ENCODE assay signal across 25 cellular contexts in genomic region chr3:53489401-53490130, GRCh38. TPM values are rescaled to one million over a fixed set of nuclear protein-coding genes. Genes with fewer than 3 reads are reported as not detected.
"Had no signal": no experiment of that assay in that cellular context is flagged by ENCODE, and none has a peak within 500 bp of the region (broad histone marks: within the 10 kb centered on the region; RNA-seq: fewer than 3 reads in every experiment).

No MANE protein-coding gene starts in this region.

- H3K36me3 ChIP-seq: heart left ventricle, spleen, upper lobe of right lung had no signal

- H3K4me3 Mint-ChIP-seq: activated B cell treated with CpG ODN at 0.5 μM for 24 hours; activated CD4-positive, alpha-beta T cell treated with anti-CD3 and anti-CD28 coated beads for 36 hours; activated naive CD8-positive, alpha-beta T cell treated with anti-CD3 and anti-CD28 coated beads for 36 hours; activated T-cell treated with anti-CD3 and anti-CD28 coated beads, Interleukin-2, amount 50 U/mL, for 24 hours; activated T-helper 17 cell treated with anti-CD3 and anti-CD28 coated beads, Interleukin-2, amount 50 U/mL, for 72 hours; central memory CD8-positive, alpha-beta T cell; memory B cell; natural killer cell treated with Interleukin-12 subunit alpha and Interleukin-12 subunit beta and Interleukin-15 and Interleukin-18, amount 100 ng/mL, for 72 hours had no signal

- DNase-seq: activated B cell treated with CpG ODN at 0.5 μM for 24 hours; activated CD4-positive, alpha-beta T cell treated with anti-CD3 and anti-CD28 coated beads for 36 hours; activated CD4-positive, alpha-beta T cell treated with anti-CD3 and anti-CD28 coated beads, Interleukin-2, amount 50 U/mL, for 4 hours; activated CD8-positive, alpha-beta memory T cell treated with anti-CD3 and anti-CD28 coated beads for 24 hours; activated CD8-positive, alpha-beta memory T cell treated with anti-CD3 and anti-CD28 coated beads, Interleukin-2, amount 50 U/mL, for 4 hours; activated naive CD8-positive, alpha-beta T cell treated with anti-CD3 and anti-CD28 coated beads for 36 hours; activated T-cell treated with anti-CD3 and anti-CD28 coated beads, Interleukin-2, amount 50 U/mL, for 24 hours; heart left ventricle; islet precursor cell; left cardiac atrium; occipital lobe; posterior cingulate gyrus; retina; spleen; stimulated activated CD4-positive, alpha-beta T cell treated with anti-CD3 and anti-CD28 coated beads, Interleukin-4, amount 100 ng/mL, for 1 hour; stimulated activated naive CD8-positive, alpha-beta T cell treated with anti-CD3 and anti-CD28 coated beads, Interleukin-15, Interleukin-2, amounts not matched to agents 100 U/mL and 50 U/mL, for 24 hours; T-helper 9 cell; upper lobe of right lung had no signal

- H3K4me3 ChIP-seq: heart left ventricle, spleen, upper lobe of right lung had no signal

- H3K4me1 ChIP-seq: upper lobe of right lung had no signal

- H3K9me3 ChIP-seq: heart left ventricle, spleen, upper lobe of right lung had no signal

- H3K27ac ChIP-seq: heart left ventricle, spleen, upper lobe of right lung had no signal

- H3K27ac Mint-ChIP-seq: activated B cell treated with CpG ODN at 0.5 μM for 24 hours; activated CD4-positive, alpha-beta T cell treated with anti-CD3 and anti-CD28 coated beads for 36 hours; activated naive CD8-positive, alpha-beta T cell treated with anti-CD3 and anti-CD28 coated beads for 36 hours; activated T-cell treated with anti-CD3 and anti-CD28 coated beads, Interleukin-2, amount 50 U/mL, for 24 hours; activated T-helper 17 cell treated with anti-CD3 and anti-CD28 coated beads, Interleukin-2, amount 50 U/mL, for 72 hours; memory B cell; natural killer cell treated with Interleukin-12 subunit alpha and Interleukin-12 subunit beta and Interleukin-15 and Interleukin-18, amount 100 ng/mL, for 72 hours had no signal

- H3K36me3 Mint-ChIP-seq: activated naive CD8-positive, alpha-beta T cell treated with anti-CD3 and anti-CD28 coated beads for 36 hours; memory B cell; natural killer cell treated with Interleukin-12 subunit alpha and Interleukin-12 subunit beta and Interleukin-15 and Interleukin-18, amount 100 ng/mL, for 72 hours had no signal

- ATAC-seq: activated CD4-positive, alpha-beta T cell treated with anti-CD3 and anti-CD28 coated beads for 36 hours; activated T-helper 17 cell treated with anti-CD3 and anti-CD28 coated beads, Interleukin-2, amount 50 U/mL, for 72 hours; heart left ventricle; left cardiac atrium; natural killer cell treated with Interleukin-12 subunit alpha and Interleukin-12 subunit beta and Interleukin-15 and Interleukin-18, amount 100 ng/mL, for 72 hours; stimulated activated naive CD8-positive, alpha-beta T cell treated with anti-CD3 and anti-CD28 coated beads, Interleukin-15, Interleukin-2, amounts not matched to agents 100 U/mL and 50 U/mL, for 24 hours; upper lobe of right lung had no signal

- FAIRE-seq: astrocyte, colon had no signal

- H3K9me3 Mint-ChIP-seq: activated B cell treated with CpG ODN at 0.5 μM for 24 hours; activated naive CD8-positive, alpha-beta T cell treated with anti-CD3 and anti-CD28 coated beads for 36 hours; activated T-cell treated with anti-CD3 and anti-CD28 coated beads, Interleukin-2, amount 50 U/mL, for 24 hours; activated T-helper 17 cell treated with anti-CD3 and anti-CD28 coated beads, Interleukin-2, amount 50 U/mL, for 72 hours; central memory CD8-positive, alpha-beta T cell; memory B cell; natural killer cell treated with Interleukin-12 subunit alpha and Interleukin-12 subunit beta and Interleukin-15 and Interleukin-18, amount 100 ng/mL, for 72 hours had no signal

- H3K4me1 Mint-ChIP-seq: activated CD4-positive, alpha-beta T cell treated with anti-CD3 and anti-CD28 coated beads for 36 hours; activated naive CD8-positive, alpha-beta T cell treated with anti-CD3 and anti-CD28 coated beads for 36 hours; activated T-helper 17 cell treated with anti-CD3 and anti-CD28 coated beads, Interleukin-2, amount 50 U/mL, for 72 hours; central memory CD8-positive, alpha-beta T cell; memory B cell had no signal

RNA-seq across cellular contexts. Expression of gene CACNA1D, which starts 4.8 kb away (rescaled TPM):
- total RNA-seq: activated naive CD8-positive, alpha-beta T cell treated with anti-CD3 and anti-CD28 coated beads for 36 hours; dermis microvascular lymphatic vessel endothelial cell had no signal
